Comparison of ENCODE assay signal across 1 cellular context in genomic region chr3:190077646-190078045, GRCh38.
TF ChIP-seq lines count a peak whose summit lies in the region.

No MANE protein-coding gene starts in this region.

TF ChIP-seq in A549, 52 proteins besides CTCF, POLR2A, EP300 and RAD21 (continued from another document):
- TF ChIP-seq NFE2L2 (conservative IDR thresholded peaks at IDR 0.05; ENCODE audit: low read length), result no peak
- TF ChIP-seq CHD4 (IDR thresholded peaks at IDR 0.05; ENCODE audit: borderline replicate concordance), result no peak
- TF ChIP-seq MYC (IDR thresholded peaks at IDR 0.05; ENCODE audit: borderline replicate concordance, low read length), result no peak
- no peak for TF ChIP-seq JUNB (IDR thresholded peaks at IDR 0.05)
- TF ChIP-seq REST (IDR thresholded peaks at IDR 0.05), result no peak
- no peak for TF ChIP-seq ELK1 (IDR thresholded peaks at IDR 0.05; ENCODE audit: low read depth, low read length)
- no peak for TF ChIP-seq HMGXB4 (CRISPR knock-in tag; IDR thresholded peaks at IDR 0.05; ENCODE audit: borderline replicate concordance)
- no peak for TF ChIP-seq TP53 (CRISPR knock-in tag; IDR thresholded peaks at IDR 0.05)
